14 cellular contexts compared by ENCODE assay signal in the genomic region with DNA sequence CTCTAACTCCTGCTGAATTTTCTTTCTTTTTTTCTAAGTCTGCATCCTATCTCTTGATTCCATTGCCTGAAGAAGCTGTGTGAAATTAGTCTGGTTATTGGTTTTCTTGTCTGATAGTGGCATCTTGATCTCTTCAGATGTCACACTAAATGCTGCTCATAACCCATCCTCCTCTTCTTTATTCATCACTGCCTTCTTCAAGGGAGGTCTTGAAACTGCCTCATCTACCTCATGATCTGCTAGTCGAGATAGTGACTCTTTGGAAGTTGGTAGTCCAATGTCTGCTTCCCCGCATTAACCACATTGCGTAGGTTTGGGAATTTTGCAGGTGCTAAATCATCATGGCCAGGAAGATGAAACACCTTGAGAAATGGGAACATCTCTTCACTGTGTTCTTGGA. TPM values are rescaled to one million over a fixed set of nuclear protein-coding genes. Genes with fewer than 3 reads are reported as not detected.
A peak's percentile ranks its signal among the peaks of the same experiment; 100 is the strongest.
DNase-seq lines count a peak whose midpoint lies in the region; TF ChIP-seq lines count a peak whose summit lies in the region.
"Had no signal": no experiment of that assay in that cellular context is flagged by ENCODE, and none has a peak within 500 bp of the region (broad histone marks: within the 10 kb centered on the region; RNA-seq: fewer than 3 reads in every experiment).

No MANE protein-coding gene starts in this region.

- TF ChIP-seq CTCF in breast epithelium (IDR thresholded peaks at IDR 0.05) = no peak
- no peak for TF ChIP-seq CTCF in mammary epithelial cell (conservative IDR thresholded peaks at IDR 0.05 in 1 of 2, IDR thresholded peaks at IDR 0.05 in 1 of 2; ENCODE audit: extremely low read depth in 1 of 2, insufficient read depth in 1 of 2, low read depth in 1 of 2, low read length in 2 of 2)
- no peak for TF ChIP-seq CTCF in HEK293 (tag by site-specific recombination; IDR thresholded peaks at IDR 0.05)

- peaks cover 4% of the 10 kb centered on the region for H3K36me3 ChIP-seq in breast epithelium
- H3K36me3 ChIP-seq in mammary epithelial cell (ENCODE audit: insufficient read depth, low read length) = peaks cover 19% of the 10 kb centered on the region
- peaks cover 88% of the 10 kb centered on the region for H3K36me3 ChIP-seq in BLaER1
- peaks cover 0 to 41% of the 10 kb centered on the region in 2 experiments; a peak in 2 of 3 replicates for H3K36me3 ChIP-seq in HEK293 (ENCODE audit: control insufficient read depth in 2 of 2, insufficient read depth in 1 of 2, low read length in 2 of 2)
- peaks cover 0 to 21% (median 13%) of the 10 kb centered on the region in 5 donors for H3K36me3 ChIP-seq in subcutaneous abdominal adipose tissue (ENCODE audit: control insufficient read depth in 5 of 5, insufficient read depth in 5 of 5, low read length in 5 of 5)

- dilution Hi-C loops in mammary epithelial cell (cut with HindIII; ENCODE audit: low sequenced_read_pairs) = loop anchor here (5.0 kb wide), 1 partner anchor 56 kb away; no protein-coding TSS in a partner anchor

- H3K4me2 ChIP-seq in mammary epithelial cell (ENCODE audit: insufficient read depth, low read depth, low read length) = no peak overlapping the region
- H3K4me2 ChIP-seq in BLaER1 = peak overlapping the region; percentile 95

- no peak for TF ChIP-seq POLR2A in breast epithelium (IDR thresholded peaks at IDR 0.05)

- POLR2A ChIA-PET in HEK293 (lab: Yijun Ruan, JAX) = no interaction called here

- H3K27ac ChIP-seq in breast epithelium (peak overlapping the region; percentile 3 to 59), mammary epithelial cell (ENCODE audit: insufficient read depth, low read depth, low read length) (no peak overlapping the region), BLaER1 (peak overlapping the region; percentile 41; the same call in 1 of the 2 replicates), HEK293 (ENCODE audit: extremely low read depth, low read depth, low read length) (no peak overlapping the region), subcutaneous abdominal adipose tissue (ENCODE audit: low read depth, low read length) (peak overlapping the region; percentile 74)

- H3K4me3 ChIP-seq in breast epithelium (no peak overlapping the region), mammary epithelial cell (replicated peaks in 1 of 3; ENCODE audit: insufficient read depth in 1 of 3, low read depth in 2 of 3, low read length in 3 of 3) (no peak overlapping the region), BLaER1 (no peak overlapping the region), HEK293 (ENCODE audit: low read depth, low read length) (no peak overlapping the region), subcutaneous abdominal adipose tissue (ENCODE audit: low read depth in 1 of 5, low read length in 5 of 5) (no peak overlapping the region)

- no peaks in the 10 kb centered on the region for H3K27me3 ChIP-seq in breast epithelium
- H3K27me3 ChIP-seq in mammary epithelial cell (ENCODE audit: insufficient read depth, low read length) = no peaks in the 10 kb centered on the region
- no peaks in the 10 kb centered on the region for H3K27me3 ChIP-seq in BLaER1
- H3K27me3 ChIP-seq in subcutaneous abdominal adipose tissue (ENCODE audit: control insufficient read depth in 5 of 5, insufficient read depth in 4 of 5, low read length in 5 of 5) = no peaks in the 10 kb centered on the region
- H3K27me3 ChIP-seq: BE2C had no signal

- CTCF ChIA-PET in mammary epithelial cell (lab: Charles Lee; ENCODE audit: low non-redundant PET) = no interaction called here
- CTCF ChIA-PET in HEK293 (lab: Yijun Ruan, JAX) = interaction anchor here (4.7 to 25.1 kb wide), 3 partner anchors 7 to 21 kb away, joined by 30 to 380 read pairs (median 77); a partner anchor contains a TSS

- no peaks in the 10 kb centered on the region for H3K9me3 ChIP-seq in breast epithelium
- H3K9me3 ChIP-seq in mammary epithelial cell (replicated peaks; ENCODE audit: insufficient read depth, low read length) = no peaks in the 10 kb centered on the region
- no peaks in the 10 kb centered on the region for H3K9me3 ChIP-seq in BLaER1
- H3K9me3 ChIP-seq in HEK293 (ENCODE audit: control insufficient read depth, insufficient read depth, low read depth, low read length) = no peaks in the 10 kb centered on the region
- no peaks in the 10 kb centered on the region for H3K9me3 ChIP-seq in subcutaneous abdominal adipose tissue (ENCODE audit: control insufficient read depth in 5 of 5, low read length in 5 of 5)
- H3K9me3 ChIP-seq: BE2C had no signal

- 96% methylated on average over 3 of the region's 3 CpGs for WGBS in mammary epithelial cell (ENCODE audit: low coverage, missing lambda C conversion rate)

- H3K79me2 ChIP-seq in mammary epithelial cell (ENCODE audit: insufficient read depth, low read length) = peaks cover 26% of the 10 kb centered on the region

- DNase-seq in breast epithelium (ENCODE audit: low spot score in 2 of 2) (no peak), mammary epithelial cell (no peak), ACHN (no peak)
- DNase-seq: BE2C; CD4-positive, alpha-beta memory T cell; DMS153; DMS79; GDM1; GOT3; H7 had no signal

- H3K9ac ChIP-seq in mammary epithelial cell (ENCODE audit: insufficient read depth, low read length) (no peak overlapping the region), BLaER1 (no peak overlapping the region), subcutaneous abdominal adipose tissue (ENCODE audit: low read length in 5 of 5) (no peak overlapping the region)

- in situ Hi-C loops in mammary epithelial cell (cut with MboI; ENCODE audit: low sequenced_read_pairs in 2 of 2) = no loop called here
- in situ Hi-C loops in ACHN (cut with HindIII; ENCODE audit: low pct_ligation_motif_present, low pct_unique_long_range_greater_than_20kb, low sequenced_read_pairs) = no loop called here

- no TSS peak for BruUV-seq in mammary epithelial cell (replicated peaks; lab: Mats Ljungman, UMichigan)

- no peak overlapping the region for H2AFZ ChIP-seq in mammary epithelial cell (ENCODE audit: low read depth, low read length)

- intact Hi-C loops in breast epithelium (cut with DNase I; ENCODE audit: low total_unique reads) (no loop called here), mammary epithelial cell (cut with micrococcal nuclease) (no loop called here)

- H4K20me1 ChIP-seq in mammary epithelial cell (ENCODE audit: insufficient read depth, low read length) = no peaks in the 10 kb centered on the region
- H4K20me1 ChIP-seq in BLaER1 = peaks cover 76% of the 10 kb centered on the region

- H3K4me1 ChIP-seq in breast epithelium (peaks cover 0 to 10% of the 10 kb centered on the region in 2 donors), mammary epithelial cell (ENCODE audit: insufficient read depth, low read length) (peaks cover 24% of the 10 kb centered on the region), BLaER1 (peaks cover 99% of the 10 kb centered on the region), HEK293 (ENCODE audit: control insufficient read depth, insufficient read depth, low read length) (peaks cover 8% of the 10 kb centered on the region), subcutaneous abdominal adipose tissue (ENCODE audit: control insufficient read depth in 5 of 5, insufficient read depth in 5 of 5, low read length in 5 of 5) (peaks cover 0 to 73% (median 38%) of the 10 kb centered on the region in 5 donors)

TF ChIP-seq in HEK293, 187 proteins besides CTCF, POLR2A, EP300 and RAD21:
- TF ChIP-seq, protein P1, sequence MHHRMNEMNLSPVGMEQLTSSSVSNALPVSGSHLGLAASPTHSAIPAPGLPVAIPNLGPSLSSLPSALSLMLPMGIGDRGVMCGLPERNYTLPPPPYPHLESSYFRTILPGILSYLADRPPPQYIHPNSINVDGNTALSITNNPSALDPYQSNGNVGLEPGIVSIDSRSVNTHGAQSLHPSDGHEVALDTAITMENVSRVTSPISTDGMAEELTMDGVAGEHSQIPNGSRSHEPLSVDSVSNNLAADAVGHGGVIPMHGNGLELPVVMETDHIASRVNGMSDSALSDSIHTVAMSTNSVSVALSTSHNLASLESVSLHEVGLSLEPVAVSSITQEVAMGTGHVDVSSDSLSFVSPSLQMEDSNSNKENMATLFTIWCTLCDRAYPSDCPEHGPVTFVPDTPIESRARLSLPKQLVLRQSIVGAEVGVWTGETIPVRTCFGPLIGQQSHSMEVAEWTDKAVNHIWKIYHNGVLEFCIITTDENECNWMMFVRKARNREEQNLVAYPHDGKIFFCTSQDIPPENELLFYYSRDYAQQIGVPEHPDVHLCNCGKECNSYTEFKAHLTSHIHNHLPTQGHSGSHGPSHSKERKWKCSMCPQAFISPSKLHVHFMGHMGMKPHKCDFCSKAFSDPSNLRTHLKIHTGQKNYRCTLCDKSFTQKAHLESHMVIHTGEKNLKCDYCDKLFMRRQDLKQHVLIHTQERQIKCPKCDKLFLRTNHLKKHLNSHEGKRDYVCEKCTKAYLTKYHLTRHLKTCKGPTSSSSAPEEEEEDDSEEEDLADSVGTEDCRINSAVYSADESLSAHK (tag by site-specific recombination; IDR thresholded peaks at IDR 0.05) = peak; percentile 69
- TF ChIP-seq ZNF423 (tag by site-specific recombination; IDR thresholded peaks at IDR 0.05) = no peak

RNA-seq across cellular contexts. Expression of a gene that starts 15.7 kb away (rescaled TPM):
- total RNA-seq in breast epithelium (10 to 100 TPM in 2 of 3 donors, 1 to 10 TPM in 1; 7.8 to 39.4 (median 14.1) TPM), mammary epithelial cell (10 to 100 TPM; 23.2 to 35.3 TPM)
- polyA plus RNA-seq in mammary epithelial cell = 12.3 TPM
- 22.6 TPM for polyA minus RNA-seq in mammary epithelial cell
- polyA plus RNA-seq: CD14-positive monocyte had no signal

RNA-seq across cellular contexts. Expression of a gene that starts 33.7 kb away (rescaled TPM):
- total RNA-seq in breast epithelium (10 to 100 TPM; 47.4 to 69.2 (median 67.2) TPM), mammary epithelial cell (10 to 100 TPM; 44.2 to 77.5 TPM)
- 57.4 TPM for polyA plus RNA-seq in mammary epithelial cell
- 69.6 TPM for polyA minus RNA-seq in mammary epithelial cell

RNA-seq across cellular contexts. Expression of a gene that starts 38.7 kb away (rescaled TPM):
- total RNA-seq in breast epithelium (10 to 100 TPM; 55.4 to 70.1 (median 68.6) TPM), mammary epithelial cell (10 to 100 TPM; 43.0 to 44.0 TPM)
- polyA plus RNA-seq in mammary epithelial cell = 58.9 TPM
- polyA minus RNA-seq in mammary epithelial cell = 35.4 TPM

Comparison
In these comparisons a context has a peak if more than half of its experiments do, and no peak if none do; other contexts are left out.
1. H3K27ac ChIP-seq: peak in breast epithelium (2 of 2), BLaER1 (single experiment) and subcutaneous abdominal adipose tissue (single experiment); none in mammary epithelial cell (single experiment) and HEK293 (single experiment).